In the genomic region with DNA sequence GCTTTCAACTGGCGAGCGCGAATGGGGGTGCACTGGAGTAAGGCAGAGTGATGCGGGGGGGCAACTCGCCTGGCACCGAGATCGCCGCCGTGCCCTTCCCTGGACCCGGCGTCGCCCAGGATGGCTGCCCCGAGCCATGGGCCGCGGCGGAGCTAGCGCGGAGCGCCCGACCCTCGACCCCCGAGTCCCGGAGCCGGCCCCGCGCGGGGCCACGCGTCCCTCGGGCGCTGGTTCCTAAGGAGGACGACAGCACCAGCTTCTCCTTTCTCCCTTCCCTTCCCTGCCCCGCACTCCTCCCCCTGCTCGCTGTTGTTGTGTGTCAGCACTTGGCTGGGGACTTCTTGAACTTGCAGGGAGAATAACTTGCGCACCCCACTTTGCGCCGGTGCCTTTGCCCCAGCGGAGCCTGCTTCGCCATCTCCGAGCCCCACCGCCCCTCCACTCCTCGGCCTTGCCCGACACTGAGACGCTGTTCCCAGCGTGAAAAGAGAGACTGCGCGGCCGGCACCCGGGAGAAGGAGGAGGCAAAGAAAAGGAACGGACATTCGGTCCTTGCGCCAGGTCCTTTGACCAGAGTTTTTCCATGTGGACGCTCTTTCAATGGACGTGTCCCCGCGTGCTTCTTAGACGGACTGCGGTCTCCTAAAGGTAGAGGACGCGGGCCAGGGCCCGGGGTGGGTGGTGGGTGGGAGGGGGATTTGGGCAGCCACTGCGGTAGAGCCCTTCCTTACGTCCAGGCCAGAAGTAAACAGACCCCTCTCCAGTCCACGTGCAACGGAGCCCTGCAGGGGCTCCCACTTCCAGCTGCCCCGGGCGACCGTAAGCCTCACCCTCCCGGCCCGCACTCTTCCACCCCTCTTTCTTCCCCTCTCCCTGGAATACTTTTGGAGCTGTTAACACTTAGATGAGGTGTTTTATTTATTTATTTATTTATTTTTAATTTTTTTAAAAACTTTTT, we compare ENCODE assay signal across 8 cellular contexts. TPM values are rescaled to one million over a fixed set of nuclear protein-coding genes. Genes with fewer than 3 reads are reported as not detected.
DNase-seq lines count a peak whose midpoint lies in the region; ATAC-seq and TF ChIP-seq lines count a peak whose summit lies in the region.

No MANE protein-coding gene starts in this region.

- in situ Hi-C loops in mammary epithelial cell (cut with MboI; ENCODE audit: low sequenced_read_pairs in 2 of 2): loop anchor here in 1 of 2 donors (10.0 to 25.0 kb wide), 4 partner anchors 134 to 1094 kb away; no protein-coding TSS in a partner anchor

- dilution Hi-C loops in mammary epithelial cell (cut with HindIII; ENCODE audit: low sequenced_read_pairs): no loop called here

- intact Hi-C loops in mammary epithelial cell (cut with micrococcal nuclease): loop anchor here (1.0 to 10.0 kb wide), 7 partner anchors 60 to 1158 kb away; partner anchors contain the start of gene FERMT1

- H3K27me3 ChIP-seq in mammary epithelial cell (ENCODE audit: insufficient read depth, low read length): no peaks in the 10 kb centered on the region

- H4K20me1 ChIP-seq in mammary epithelial cell (ENCODE audit: insufficient read depth, low read length): no peaks in the 10 kb centered on the region

- peak; percentile 7 for ATAC-seq in HG02981 (IDR thresholded peaks at IDR 0.05; ENCODE audit: unreplicated experiment)

- peaks cover 11% of the 10 kb centered on the region for H3K4me1 ChIP-seq in mammary epithelial cell (ENCODE audit: insufficient read depth, low read length)

- peak overlapping the region; percentile 78 for H3K4me2 ChIP-seq in mammary epithelial cell (ENCODE audit: insufficient read depth, low read depth, low read length)

- H3K9ac ChIP-seq in mammary epithelial cell (ENCODE audit: insufficient read depth, low read length): peak overlapping the region; percentile 59

- H2AFZ ChIP-seq in mammary epithelial cell (ENCODE audit: low read depth, low read length): peak overlapping the region; percentile 87

- CTCF ChIA-PET in mammary epithelial cell (lab: Charles Lee; ENCODE audit: low non-redundant PET): no interaction called here

- no peaks in the 10 kb centered on the region for H3K36me3 ChIP-seq in mammary epithelial cell (ENCODE audit: insufficient read depth, low read length)

- peak; percentile 32 for DNase-seq in CD1c-positive myeloid dendritic cell (ENCODE audit: extremely low spot score)
- DNase-seq in mammary epithelial cell: peak; percentile 50
- DNase-seq in kidney glomerular epithelial cell (lab: John Stamatoyannopoulos, UW): peak; percentile 36
- DNase-seq in substantia nigra (lab: John Stamatoyannopoulos, UW): peak in 14 of 49 donors; percentile 9 to 53 (median 40)
- DNase-seq in activated CD4-positive, CD25-positive, alpha-beta regulatory T cell (lab: John Stamatoyannopoulos, UW): no peak
- DNase-seq in middle frontal gyrus (ENCODE audit: extremely low spot score, low spot score): no peak
- no peak for DNase-seq in stimulated activated CD4-positive, alpha-beta T cell treated with anti-CD3 and anti-CD28 coated beads, Interleukin-4, amount 100 ng/mL, for 24 hours

- no TSS peak for BruUV-seq in mammary epithelial cell (replicated peaks; lab: Mats Ljungman, UMichigan)

- peak overlapping the region; percentile 78 to 93 (median 78) for H3K4me3 ChIP-seq in mammary epithelial cell (replicated peaks in 1 of 3; ENCODE audit: insufficient read depth in 1 of 3, low read depth in 2 of 3, low read length in 3 of 3)

- H3K27ac ChIP-seq in mammary epithelial cell (ENCODE audit: insufficient read depth, low read depth, low read length) (peak overlapping the region; percentile 56), substantia nigra (ENCODE audit: low read depth, low read length, poor library complexity, severe bottlenecking) (peak overlapping the region; percentile 62)

- no peak for TF ChIP-seq CTCF in mammary epithelial cell (conservative IDR thresholded peaks at IDR 0.05 in 1 of 2, IDR thresholded peaks at IDR 0.05 in 1 of 2; ENCODE audit: extremely low read depth in 1 of 2, insufficient read depth in 1 of 2, low read depth in 1 of 2, low read length in 2 of 2)

- H3K79me2 ChIP-seq in mammary epithelial cell (ENCODE audit: insufficient read depth, low read length): peaks cover 26% of the 10 kb centered on the region

- H3K9me3 ChIP-seq in mammary epithelial cell (replicated peaks; ENCODE audit: insufficient read depth, low read length): no peaks in the 10 kb centered on the region

- WGBS in mammary epithelial cell (ENCODE audit: low coverage, missing lambda C conversion rate): 2% methylated on average over 35 of the region's 70 CpGs

RNA-seq across cellular contexts. Expression of gene BMP2, which starts 1.0 kb away (rescaled TPM):
- total RNA-seq in mammary epithelial cell: 10 to 100 TPM in 1 of 2 donors, 1 to 10 TPM in 1; 2.0 to 11.8 TPM
- 4.3 TPM for polyA plus RNA-seq in mammary epithelial cell
- 3.7 TPM for polyA minus RNA-seq in mammary epithelial cell

Comparison
In these comparisons a context has a peak if more than half of its experiments do, and no peak if none do; other contexts are left out.
1. DNase-seq: peak in CD1c-positive myeloid dendritic cell (single experiment), mammary epithelial cell (single experiment) and kidney glomerular epithelial cell (single experiment); none in activated CD4-positive, CD25-positive, alpha-beta regulatory T cell (0 of 4), middle frontal gyrus (single experiment) and stimulated activated CD4-positive, alpha-beta T cell treated with anti-CD3 and anti-CD28 coated beads, Interleukin-4, amount 100 ng/mL, for 24 hours (single experiment).